In the genomic region with DNA sequence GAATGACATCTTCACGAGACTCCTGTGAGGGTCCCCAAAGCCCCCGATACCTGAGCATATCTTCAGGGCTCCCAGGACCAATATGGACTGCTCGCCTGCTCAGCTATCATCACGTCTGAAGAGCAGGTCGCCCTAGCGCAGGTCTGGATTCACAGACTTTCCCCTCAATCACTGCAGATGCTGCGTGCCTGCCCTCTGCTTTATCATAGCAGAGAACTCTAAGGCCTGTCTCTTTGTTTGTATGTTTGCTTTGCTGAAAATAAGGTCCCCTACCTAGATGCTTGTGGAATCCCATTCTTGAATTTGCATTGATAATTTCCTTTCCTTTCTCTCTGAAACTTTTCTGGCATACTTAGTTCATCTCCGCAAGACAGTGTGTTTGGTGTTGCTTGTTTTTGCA, we compare ENCODE assay signal across 36 cellular contexts.
"Had no signal": no experiment of that assay in that cellular context is flagged by ENCODE, and none has a peak within 500 bp of the region (broad histone marks: within the 10 kb centered on the region; RNA-seq: fewer than 3 reads in every experiment).

No MANE protein-coding gene starts in this region.

- H3K27me3 Mint-ChIP-seq: activated naive CD8-positive, alpha-beta T cell treated with anti-CD3 and anti-CD28 coated beads, Interleukin-2, amount 10 ng/mL, durations not matched to agents 7 days and 5 days had no signal

- H3K4me1 Mint-ChIP-seq: activated CD4-positive, alpha-beta T cell treated with anti-CD3 and anti-CD28 coated beads for 36 hours; activated CD4-positive, alpha-beta T cell treated with anti-CD3 and anti-CD28 coated beads, Interleukin-2, amount 10 ng/mL, durations not matched to agents 7 days and 5 days; activated naive CD4-positive, alpha-beta T cell treated with anti-CD3 and anti-CD28 coated beads, Interleukin-2, amount 50 U/mL, for 24 hours; activated naive CD8-positive, alpha-beta T cell treated with anti-CD3 and anti-CD28 coated beads, Interleukin-2, amount 10 ng/mL, durations not matched to agents 7 days and 5 days; central memory CD8-positive, alpha-beta T cell had no signal

- H3K36me3 Mint-ChIP-seq: activated naive CD4-positive, alpha-beta T cell treated with anti-CD3 and anti-CD28 coated beads, Interleukin-2, amount 50 U/mL, for 24 hours; activated naive CD8-positive, alpha-beta T cell treated with anti-CD3 and anti-CD28 coated beads, Interleukin-2, amount 10 ng/mL, durations not matched to agents 7 days and 5 days had no signal

- DNase-seq: activated CD4-positive, alpha-beta T cell treated with anti-CD3 and anti-CD28 coated beads for 36 hours; activated CD4-positive, alpha-beta T cell treated with anti-CD3 and anti-CD28 coated beads, Interleukin-2, amount 10 ng/mL, durations not matched to agents 7 days and 5 days; activated CD4-positive, alpha-beta T cell treated with anti-CD3 and anti-CD28 coated beads, Interleukin-2, amount 50 U/mL, for 48 hours; activated CD8-positive, alpha-beta T cell treated with anti-CD3 and anti-CD28 coated beads, Interleukin-2, amount 10 ng/mL, durations not matched to agents 7 days and 5 days; activated gamma-delta T cell; activated naive CD4-positive, alpha-beta T cell treated with Interleukin-2 at 50 U/mL for 16 hours; activated naive CD8-positive, alpha-beta T cell treated with anti-CD3 and anti-CD28 coated beads, Interleukin-2, amount 10 ng/mL, durations not matched to agents 7 days and 5 days; activated T-cell treated with anti-CD3 and anti-CD28 coated beads, Interleukin-2, amount 50 U/mL, for 24 hours; amygdala; MM.1S; MV-4-11; NCI-H1092; NCI-H1417; NCI-H146; NCI-H187; NCI-H2029 treated with DMSO at 0.1 percent for 48 hours; NCI-H2107; NCI-H2171; NCI-H510A; NCI-H526; PC-9; SIG-M5; SW 1271; T-helper 1 cell; T-helper 2 cell; T-helper 9 cell had no signal

- H3K4me3 Mint-ChIP-seq: activated CD4-positive, alpha-beta T cell treated with anti-CD3 and anti-CD28 coated beads for 36 hours; activated CD4-positive, alpha-beta T cell treated with anti-CD3 and anti-CD28 coated beads, Interleukin-2, amount 10 ng/mL, durations not matched to agents 7 days and 5 days; activated CD8-positive, alpha-beta T cell treated with anti-CD3 and anti-CD28 coated beads, Interleukin-2, amount 10 ng/mL, durations not matched to agents 7 days and 5 days; activated naive CD4-positive, alpha-beta T cell treated with anti-CD3 and anti-CD28 coated beads, Interleukin-2, amount 50 U/mL, for 24 hours; activated naive CD8-positive, alpha-beta T cell treated with anti-CD3 and anti-CD28 coated beads, Interleukin-2, amount 10 ng/mL, durations not matched to agents 7 days and 5 days; activated T-cell treated with anti-CD3 and anti-CD28 coated beads, Interleukin-2, amount 50 U/mL, for 24 hours; central memory CD8-positive, alpha-beta T cell had no signal

- ATAC-seq: activated CD4-positive, alpha-beta T cell treated with anti-CD3 and anti-CD28 coated beads for 36 hours; activated CD4-positive, CD25-positive, alpha-beta regulatory T cell treated with anti-CD3 and anti-CD28 coated beads, Interleukin-2, amount 50 U/mL, for 24 hours; activated CD8-positive, alpha-beta T cell treated with anti-CD3 and anti-CD28 coated beads, Interleukin-2, amount 10 ng/mL, durations not matched to agents 7 days and 5 days; Right ventricle myocardium inferior; SK-N-SH treated with all-trans-retinoic acid at 6 μM for 48 hours had no signal

- H3K9ac ChIP-seq: KMS-11 had no signal

- H3K9me3 ChIP-seq: ascending aorta had no signal

- H3K36me3 ChIP-seq: ascending aorta, cardiac muscle cell had no signal

- H3K27ac ChIP-seq: ascending aorta, cardiac muscle cell, KMS-11, PC-9, RWPE1 had no signal

- H3K4me1 ChIP-seq: ascending aorta had no signal

- H3K9me3 Mint-ChIP-seq: activated CD4-positive, alpha-beta T cell treated with anti-CD3 and anti-CD28 coated beads, Interleukin-2, amount 10 ng/mL, durations not matched to agents 7 days and 5 days; activated naive CD4-positive, alpha-beta T cell treated with anti-CD3 and anti-CD28 coated beads, Interleukin-2, amount 50 U/mL, for 24 hours; activated naive CD8-positive, alpha-beta T cell treated with anti-CD3 and anti-CD28 coated beads, Interleukin-2, amount 10 ng/mL, durations not matched to agents 7 days and 5 days; activated T-cell treated with anti-CD3 and anti-CD28 coated beads, Interleukin-2, amount 50 U/mL, for 24 hours; activated T-helper 2 cell treated with anti-CD3 and anti-CD28 coated beads, Interferon-gamma antibody, Interleukin-2, Interleukin-4, amounts not matched to agents 10 μg/mL and 5 μg/mL and 100 μg/mL, durations not matched to agents 14 hours and 24 hours and 36 hours; central memory CD8-positive, alpha-beta T cell had no signal

- H3K4me3 ChIP-seq: ascending aorta, cardiac muscle cell, PC-9 had no signal

- H3K27me3 ChIP-seq: ascending aorta, cardiac muscle cell had no signal

- H3K27ac Mint-ChIP-seq: activated CD4-positive, alpha-beta T cell treated with anti-CD3 and anti-CD28 coated beads for 36 hours; activated CD4-positive, alpha-beta T cell treated with anti-CD3 and anti-CD28 coated beads, Interleukin-2, amount 10 ng/mL, durations not matched to agents 7 days and 5 days; activated CD8-positive, alpha-beta T cell treated with anti-CD3 and anti-CD28 coated beads, Interleukin-2, amount 10 ng/mL, durations not matched to agents 7 days and 5 days; activated naive CD4-positive, alpha-beta T cell treated with anti-CD3 and anti-CD28 coated beads, Interleukin-2, amount 50 U/mL, for 24 hours; activated naive CD8-positive, alpha-beta T cell treated with anti-CD3 and anti-CD28 coated beads, Interleukin-2, amount 10 ng/mL, durations not matched to agents 7 days and 5 days; activated T-cell treated with anti-CD3 and anti-CD28 coated beads, Interleukin-2, amount 50 U/mL, for 24 hours; activated T-helper 2 cell treated with anti-CD3 and anti-CD28 coated beads, Interferon-gamma antibody, Interleukin-2, Interleukin-4, amounts not matched to agents 10 μg/mL and 5 μg/mL and 100 μg/mL, durations not matched to agents 14 hours and 24 hours and 36 hours had no signal
